ENCODE assay signal across 12 cellular contexts in genomic region chr10:19958787-19959186, GRCh38.
DNase-seq lines count a peak whose midpoint lies in the region; ATAC-seq and TF ChIP-seq lines count a peak whose summit lies in the region.
"Had no signal": no experiment of that assay in that cellular context is flagged by ENCODE, and none has a peak within 500 bp of the region (broad histone marks: within the 10 kb centered on the region; RNA-seq: fewer than 3 reads in every experiment).

No MANE protein-coding gene starts in this region.

- ATAC-seq in GM18870 (IDR thresholded peaks at IDR 0.05; ENCODE audit: unreplicated experiment): peak; percentile 96
- ATAC-seq in GM21717 (IDR thresholded peaks at IDR 0.05; ENCODE audit: unreplicated experiment): peak; percentile 83
- ATAC-seq in HG03196 (IDR thresholded peaks at IDR 0.05; ENCODE audit: unreplicated experiment): peak; percentile 99
- no peak for ATAC-seq in activated CD4-positive, alpha-beta T cell treated with anti-CD3 and anti-CD28 coated beads for 36 hours
- ATAC-seq: naive thymus-derived CD4-positive, alpha-beta T cell had no signal

- no peak overlapping the region for H3K27ac ChIP-seq in RWPE1

- H3K36me3 Mint-ChIP-seq in activated CD4-positive, alpha-beta T cell treated with anti-CD3 and anti-CD28 coated beads for 36 hours (ENCODE audit: low read depth): no peaks in the 10 kb centered on the region
- no peaks in the 10 kb centered on the region for H3K36me3 Mint-ChIP-seq in activated T-cell treated with anti-CD3 and anti-CD28 coated beads, Interleukin-2, amount 50 U/mL, for 24 hours (ENCODE audit: low read depth)
- H3K36me3 Mint-ChIP-seq: naive thymus-derived CD4-positive, alpha-beta T cell had no signal

- CTCF ChIA-PET in activated CD4-positive, alpha-beta T cell treated with anti-CD3 and anti-CD28 coated beads for 36 hours (lab: Charles Lee): interaction anchor here (1.1 kb wide), 1 partner anchor 16 kb away, joined by 4 read pairs; no protein-coding TSS in a partner anchor
- CTCF ChIA-PET in RWPE1 (lab: Yijun Ruan, JAX): interaction anchor here (0.6 to 0.9 kb wide), 2 partner anchors 140 to 254 kb away, joined by 3 to 5 read pairs; no protein-coding TSS in a partner anchor

- intact Hi-C loops in activated CD4-positive, alpha-beta T cell treated with anti-CD3 and anti-CD28 coated beads for 36 hours (cut with DNase I, micrococcal nuclease): no loop called here

- no peaks in the 10 kb centered on the region for H3K9me3 Mint-ChIP-seq in activated CD4-positive, alpha-beta T cell treated with anti-CD3 and anti-CD28 coated beads for 36 hours (ENCODE audit: low read depth)
- H3K9me3 Mint-ChIP-seq in activated T-cell treated with anti-CD3 and anti-CD28 coated beads, Interleukin-2, amount 50 U/mL, for 24 hours: no peaks in the 10 kb centered on the region

- no peak for TF ChIP-seq CTCF in RWPE1 (conservative IDR thresholded peaks at IDR 0.05; ENCODE audit: low read depth)

- DNase-seq in left kidney (ENCODE audit: low read depth, low spot score): peak; percentile 28
- no peak for DNase-seq in activated CD4-positive, alpha-beta T cell treated with anti-CD3 and anti-CD28 coated beads for 36 hours
- no peak for DNase-seq in RWPE1 (ENCODE audit: low spot score)
- DNase-seq in cerebellum (ENCODE audit: low spot score): no peak
- no peak for DNase-seq in activated T-cell treated with anti-CD3 and anti-CD28 coated beads, Interleukin-2, amount 50 U/mL, for 24 hours
- DNase-seq: activated naive CD4-positive, alpha-beta T cell treated with anti-CD3 and anti-CD28 coated beads, Interleukin-2, amount 50 U/mL, for 16 hours; naive thymus-derived CD4-positive, alpha-beta T cell; stimulated activated CD4-positive, alpha-beta T cell treated with anti-CD3 and anti-CD28 coated beads, Interleukin-4, amount 100 ng/mL, for 1 hour; trophoblast cell had no signal

- no peaks in the 10 kb centered on the region for H3K4me1 Mint-ChIP-seq in activated CD4-positive, alpha-beta T cell treated with anti-CD3 and anti-CD28 coated beads for 36 hours
- no peaks in the 10 kb centered on the region for H3K4me1 Mint-ChIP-seq in activated T-cell treated with anti-CD3 and anti-CD28 coated beads, Interleukin-2, amount 50 U/mL, for 24 hours (ENCODE audit: low read depth)

- POLR2A ChIA-PET in activated CD4-positive, alpha-beta T cell treated with anti-CD3 and anti-CD28 coated beads for 36 hours (lab: Charles Lee): no interaction called here
- POLR2A ChIA-PET in RWPE1 (lab: Yijun Ruan, JAX; ENCODE audit: low non-redundant PET): no interaction called here

- H3K27me3 Mint-ChIP-seq in activated CD4-positive, alpha-beta T cell treated with anti-CD3 and anti-CD28 coated beads for 36 hours: no peaks in the 10 kb centered on the region
- H3K27me3 Mint-ChIP-seq in activated T-cell treated with anti-CD3 and anti-CD28 coated beads, Interleukin-2, amount 50 U/mL, for 24 hours: no peaks in the 10 kb centered on the region
- H3K27me3 Mint-ChIP-seq: naive thymus-derived CD4-positive, alpha-beta T cell had no signal

- H3K27ac Mint-ChIP-seq in activated CD4-positive, alpha-beta T cell treated with anti-CD3 and anti-CD28 coated beads for 36 hours: no peak overlapping the region
- H3K27ac Mint-ChIP-seq in activated T-cell treated with anti-CD3 and anti-CD28 coated beads, Interleukin-2, amount 50 U/mL, for 24 hours: no peak overlapping the region

- H3K4me3 Mint-ChIP-seq in activated CD4-positive, alpha-beta T cell treated with anti-CD3 and anti-CD28 coated beads for 36 hours: no peak overlapping the region
- H3K4me3 Mint-ChIP-seq in activated T-cell treated with anti-CD3 and anti-CD28 coated beads, Interleukin-2, amount 50 U/mL, for 24 hours: no peak overlapping the region
- H3K4me3 Mint-ChIP-seq: naive thymus-derived CD4-positive, alpha-beta T cell had no signal
